11 cellular contexts compared by ENCODE assay signal in genomic region chr4:54586343-54586953, GRCh38.
DNase-seq lines count a peak whose midpoint lies in the region; FAIRE-seq and TF ChIP-seq lines count a peak whose summit lies in the region.
"Had no signal": no experiment of that assay in that cellular context is flagged by ENCODE, and none has a peak within 500 bp of the region (broad histone marks: within the 10 kb centered on the region; RNA-seq: fewer than 3 reads in every experiment).

No MANE protein-coding gene starts in this region.

- no peak for TF ChIP-seq POLR2A in H54 (IDR thresholded peaks at IDR 0.05; ENCODE audit: low read depth, low read length)

- no peaks in the 10 kb centered on the region for H3K4me1 ChIP-seq in colonic mucosa
- H3K4me1 ChIP-seq in small intestine (ENCODE audit: control insufficient read depth in 2 of 2, insufficient read depth in 1 of 2, low read depth in 1 of 2, low read length in 1 of 2): peaks cover 2 to 5% of the 10 kb centered on the region in 2 donors
- H3K4me1 ChIP-seq: gastroesophageal sphincter had no signal

- H3K9me3 ChIP-seq in colonic mucosa (no peaks in the 10 kb centered on the region), small intestine (ENCODE audit: control insufficient read depth, low read depth) (no peaks in the 10 kb centered on the region)
- H3K9me3 ChIP-seq: gastroesophageal sphincter had no signal

- H3K9ac ChIP-seq in colonic mucosa (ENCODE audit: low read depth in 2 of 2, low read length in 2 of 2): no peak overlapping the region

- DNase-seq in NCI-H1092 treated with DMSO at 0.1 percent for 48 hours (lab: John Stamatoyannopoulos, UW): peak; percentile 21
- no peak for DNase-seq in NCI-H1092 (lab: John Stamatoyannopoulos, UW)
- DNase-seq in NCI-H774 (lab: John Stamatoyannopoulos, UW): peak; percentile 59
- peak; percentile 58 for DNase-seq in colonic mucosa
- DNase-seq in small intestine: peak; percentile 93
- no peak for DNase-seq in H54 (ENCODE audit: insufficient read length, low spot score)
- DNase-seq in mesenteric fat pad (ENCODE audit: low spot score): no peak
- DNase-seq in Ammon's horn (ENCODE audit: low spot score): no peak
- DNase-seq: activated CD8-positive, alpha-beta T cell treated with anti-CD3 and anti-CD28 coated beads, Interleukin-2, amount 10 ng/mL, durations not matched to agents 7 days and 5 days had no signal

- no peak for TF ChIP-seq CTCF in colonic mucosa (IDR thresholded peaks at IDR 0.05)

- no peaks in the 10 kb centered on the region for H3K36me3 ChIP-seq in colonic mucosa
- no peaks in the 10 kb centered on the region for H3K36me3 ChIP-seq in small intestine (ENCODE audit: control insufficient read depth in 2 of 2, insufficient read depth in 2 of 2, low read length in 2 of 2)
- H3K36me3 ChIP-seq: gastroesophageal sphincter had no signal

- H3K27me3 ChIP-seq in colonic mucosa (no peaks in the 10 kb centered on the region), small intestine (ENCODE audit: control insufficient read depth in 2 of 2, insufficient read depth in 2 of 2, low read length in 2 of 2) (no peaks in the 10 kb centered on the region)

- 19 to 64% (median 31%) methylated on average over 5 of the region's 5 CpGs for WGBS in small intestine, 3 donors

- H3K4me3 ChIP-seq in colonic mucosa (no peak overlapping the region), small intestine (ENCODE audit: low read depth in 1 of 2, low read length in 2 of 2) (no peak overlapping the region)
- H3K4me3 ChIP-seq: gastroesophageal sphincter had no signal

- FAIRE-seq in small intestine (lab: Jason Lieb, UNC) (no peak), H54 (lab: Jason Lieb, UNC) (no peak)

- H3K27ac ChIP-seq in colonic mucosa: peak overlapping the region; percentile 86
- H3K27ac ChIP-seq in small intestine (ENCODE audit: low read depth in 1 of 2, low read length in 1 of 2): peak overlapping the region; percentile 35 to 66
- H3K27ac ChIP-seq: 22Rv1, gastroesophageal sphincter had no signal

- intact Hi-C loops in colonic mucosa (cut with DNase I): no loop called here

Comparison
In these comparisons a context has a peak if more than half of its experiments do, and no peak if none do; other contexts are left out.
1. DNase-seq: peak in NCI-H1092 treated with DMSO at 0.1 percent for 48 hours (single experiment), NCI-H774 (single experiment), colonic mucosa (single experiment) and small intestine (single experiment); none in NCI-H1092 (single experiment), H54 (single experiment), mesenteric fat pad (single experiment) and Ammon's horn (single experiment).